In the genomic region with DNA sequence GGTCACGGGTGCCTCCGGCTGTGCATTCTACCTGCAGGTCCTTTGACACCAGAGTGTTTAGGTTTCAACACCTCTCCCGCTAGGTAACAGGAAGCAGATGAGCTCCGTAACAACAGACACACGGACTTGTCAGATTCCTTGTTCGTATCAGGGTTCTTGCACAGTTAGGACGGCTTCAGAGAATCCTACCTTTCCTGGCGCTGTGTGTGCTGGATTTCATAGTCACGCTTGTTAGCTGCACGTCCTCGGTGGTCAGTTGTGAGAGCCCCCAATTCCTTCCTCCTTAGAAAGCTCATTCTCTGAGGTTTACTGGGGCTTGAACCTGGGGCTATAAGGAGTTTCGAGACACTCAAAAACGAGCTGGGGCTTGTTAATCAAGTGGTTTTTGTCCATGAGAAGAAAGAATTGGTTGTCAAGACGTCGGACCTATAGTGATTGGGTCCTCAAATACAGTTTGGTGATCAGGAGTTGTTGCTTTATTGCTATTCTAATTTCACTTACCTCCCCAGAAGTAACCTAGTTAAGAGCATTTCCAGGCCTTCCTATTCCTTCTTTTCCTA, we compare ENCODE assay signal across 8 cellular contexts. TPM values are rescaled to one million over a fixed set of nuclear protein-coding genes. Genes with fewer than 3 reads are reported as not detected.
DNase-seq lines count a peak whose midpoint lies in the region; ATAC-seq and TF ChIP-seq lines count a peak whose summit lies in the region.

No MANE protein-coding gene starts in this region.

- no peak for DNase-seq in T-helper 2 cell treated with Interferon-gamma antibody and Interleukin-4, amounts not matched to agents 5 μg/mL and 100 μg/mL, for 36 hours (ENCODE audit: low spot score)
- DNase-seq in T-helper 2 cell (no peak), endodermal cell (no peak), neuronal stem cell (ENCODE audit: low spot score) (no peak), LoVo (ENCODE audit: low spot score) (no peak)

- peaks cover 34% of the 10 kb centered on the region for H3K4me1 Mint-ChIP-seq in T-helper 2 cell treated with Interferon-gamma antibody and Interleukin-4, amounts not matched to agents 5 μg/mL and 100 μg/mL, for 36 hours (ENCODE audit: low read depth)
- H3K4me1 Mint-ChIP-seq in endodermal cell, result peaks cover 9% of the 10 kb centered on the region

- H3K23ac ChIP-seq in neuronal stem cell (ENCODE audit: low read depth, low read length, poor library complexity), result peak overlapping the region; percentile 38

- H3K4me1 ChIP-seq in OCI-LY3 (ENCODE audit: low read length) (peaks cover 22% of the 10 kb centered on the region), endodermal cell (ENCODE audit: control insufficient read depth, insufficient read depth, low read length) (no peaks in the 10 kb centered on the region), neuronal stem cell (ENCODE audit: control insufficient read depth in 2 of 2, insufficient read depth in 1 of 2, low read depth in 1 of 2, low read length in 2 of 2) (peaks cover 10 to 13% of the 10 kb centered on the region in 2 donors)

- peak overlapping the region; percentile 92 for H2AK5ac ChIP-seq in neuronal stem cell (ENCODE audit: low read depth, low read length)

- TF ChIP-seq CTCF in OCI-LY3 (IDR thresholded peaks at IDR 0.05; ENCODE audit: low read depth, low read length) (no peak), endodermal cell (conservative IDR thresholded peaks at IDR 0.05) (no peak)

- no peak overlapping the region for H2BK120ac ChIP-seq in neuronal stem cell (ENCODE audit: low read depth, low read length)

- H3K9me3 ChIP-seq in OCI-LY3 (ENCODE audit: insufficient read depth, low read length) (no peaks in the 10 kb centered on the region), endodermal cell (ENCODE audit: control insufficient read depth, low read length) (no peaks in the 10 kb centered on the region), neuronal stem cell (replicated peaks in 1 of 2; ENCODE audit: control insufficient read depth in 2 of 2, insufficient read depth in 1 of 2, low read depth in 1 of 2, low read length in 2 of 2) (no peaks in the 10 kb centered on the region)

- H3K14ac ChIP-seq in neuronal stem cell (ENCODE audit: low read length), result peak overlapping the region; percentile 83

- H4K8ac ChIP-seq in neuronal stem cell (ENCODE audit: low read depth, low read length), result no peak overlapping the region

- H3K27ac ChIP-seq in OCI-LY3 (ENCODE audit: low read length) (peak overlapping the region; percentile 90), endodermal cell (ENCODE audit: low read depth, low read length) (peak overlapping the region; percentile 75), neuronal stem cell (replicated peaks; ENCODE audit: low read length) (peak overlapping the region; percentile 82)

- no peaks in the 10 kb centered on the region for H3K27me3 Mint-ChIP-seq in T-helper 2 cell treated with Interferon-gamma antibody and Interleukin-4, amounts not matched to agents 5 μg/mL and 100 μg/mL, for 36 hours (ENCODE audit: low read depth)
- no peaks in the 10 kb centered on the region for H3K27me3 Mint-ChIP-seq in endodermal cell (ENCODE audit: insufficient read depth)

- H3K9me3 Mint-ChIP-seq in T-helper 2 cell treated with Interferon-gamma antibody and Interleukin-4, amounts not matched to agents 5 μg/mL and 100 μg/mL, for 36 hours, result no peaks in the 10 kb centered on the region
- no peaks in the 10 kb centered on the region for H3K9me3 Mint-ChIP-seq in endodermal cell

- peak overlapping the region; percentile 96 for H3K18ac ChIP-seq in neuronal stem cell (ENCODE audit: low read length)

- 13 to 14% methylated on average over 15 of the region's 15 CpGs for WGBS in endodermal cell (ENCODE audit: insufficient coverage in 1 of 2, insufficient read length in 1 of 2), 2 experiments
- no CpG with 5 or more reads among the region's 15 CpGs for WGBS in neuronal stem cell (ENCODE audit: extremely low coverage in 2 of 2, insufficient read length in 2 of 2, insufficient replicate concordance in 1 of 2), 2 donors

- H3K4me3 ChIP-seq in OCI-LY3 (ENCODE audit: low read length), result peak overlapping the region; percentile 92
- H3K4me3 ChIP-seq in endodermal cell (ENCODE audit: low read length), result peak overlapping the region; percentile 84
- H3K4me3 ChIP-seq in neuronal stem cell (ENCODE audit: low read length in 2 of 2), result peak overlapping the region; percentile 48 to 84

- peak overlapping the region; percentile 32 for H3K4ac ChIP-seq in neuronal stem cell (ENCODE audit: low read length)

- H2AFZ ChIP-seq in OCI-LY3 (ENCODE audit: low read depth, low read length) (peak overlapping the region; percentile 74; the same call in 1 of the 2 replicates), neuronal stem cell (ENCODE audit: low read length) (peak overlapping the region; percentile 81)

- peak overlapping the region; percentile 0 for H2BK12ac ChIP-seq in neuronal stem cell (ENCODE audit: low read length)

- peak overlapping the region; percentile 95 for H2BK5ac ChIP-seq in neuronal stem cell (ENCODE audit: low read length)

- peak overlapping the region; percentile 99 for H3K27ac Mint-ChIP-seq in T-helper 2 cell treated with Interferon-gamma antibody and Interleukin-4, amounts not matched to agents 5 μg/mL and 100 μg/mL, for 36 hours
- H3K27ac Mint-ChIP-seq in endodermal cell, result peak overlapping the region; percentile 97

- H3K27me3 ChIP-seq in OCI-LY3 (ENCODE audit: low read depth, low read length), result no peaks in the 10 kb centered on the region
- no peaks in the 10 kb centered on the region for H3K27me3 ChIP-seq in endodermal cell (ENCODE audit: control insufficient read depth, insufficient read depth, low read length, poor library complexity, severe bottlenecking)
- no peaks in the 10 kb centered on the region for H3K27me3 ChIP-seq in neuronal stem cell (ENCODE audit: control insufficient read depth in 3 of 3, insufficient read depth in 3 of 3, low read depth in 1 of 3, low read length in 3 of 3)

- H3K4me2 ChIP-seq in OCI-LY3 (ENCODE audit: low read length) (peak overlapping the region; percentile 84), neuronal stem cell (ENCODE audit: insufficient read depth, low read length, poor library complexity, severe bottlenecking) (peak overlapping the region; percentile 85)

- H4K20me1 ChIP-seq in OCI-LY3 (ENCODE audit: insufficient read depth, low read length), result peaks cover 5% of the 10 kb centered on the region; the same call in 1 of the 2 replicates

- H3K36me3 Mint-ChIP-seq in T-helper 2 cell treated with Interferon-gamma antibody and Interleukin-4, amounts not matched to agents 5 μg/mL and 100 μg/mL, for 36 hours (ENCODE audit: low read depth), result peaks cover 37% of the 10 kb centered on the region
- H3K36me3 Mint-ChIP-seq in endodermal cell (ENCODE audit: low read depth), result peaks cover 3% of the 10 kb centered on the region

- peaks cover 30% of the 10 kb centered on the region for H3K36me3 ChIP-seq in OCI-LY3 (replicated peaks; ENCODE audit: low read depth, low read length)
- peaks cover 3% of the 10 kb centered on the region for H3K36me3 ChIP-seq in endodermal cell (ENCODE audit: control insufficient read depth, insufficient read depth, low read length)
- peaks cover 2 to 10% of the 10 kb centered on the region in 2 donors for H3K36me3 ChIP-seq in neuronal stem cell (replicated peaks in 1 of 2; ENCODE audit: control insufficient read depth in 2 of 2, insufficient read depth in 2 of 2, low read length in 2 of 2)

- peaks cover 22% of the 10 kb centered on the region for H3K79me2 ChIP-seq in OCI-LY3 (ENCODE audit: low read length)

- H3K9ac ChIP-seq in OCI-LY3 (ENCODE audit: low read length) (peak overlapping the region; percentile 95), endodermal cell (ENCODE audit: extremely low read depth, low read length, poor library complexity, severe bottlenecking) (peak overlapping the region; percentile 89), neuronal stem cell (ENCODE audit: low read depth, low read length, poor library complexity) (peak overlapping the region; percentile 97)

- H3K79me1 ChIP-seq in neuronal stem cell (ENCODE audit: low read depth, low read length), result peaks cover 7% of the 10 kb centered on the region

- ATAC-seq in HG03442 (IDR thresholded peaks at IDR 0.05; ENCODE audit: unreplicated experiment) (no peak), HG03159 (IDR thresholded peaks at IDR 0.05; ENCODE audit: unreplicated experiment) (no peak)

- H2BK15ac ChIP-seq in neuronal stem cell (ENCODE audit: low read length), result peak overlapping the region; percentile 66

- H3K4me3 Mint-ChIP-seq in T-helper 2 cell treated with Interferon-gamma antibody and Interleukin-4, amounts not matched to agents 5 μg/mL and 100 μg/mL, for 36 hours, result peak overlapping the region; percentile 97
- peak overlapping the region; percentile 76 for H3K4me3 Mint-ChIP-seq in endodermal cell

- H4K91ac ChIP-seq in neuronal stem cell (ENCODE audit: low read depth, low read length, poor library complexity), result peak overlapping the region; percentile 94

RNA-seq across cellular contexts. Expression of a gene that starts 0.7 kb away (rescaled TPM):
- total RNA-seq in endodermal cell, result 10 to 100 TPM; 20.9 to 31.2 TPM
- polyA plus RNA-seq in endodermal cell (2013, experiment 1 of 2), result 72.6 TPM
- 69.3 TPM for polyA plus RNA-seq in endodermal cell (2013, experiment 2 of 2)
- polyA plus RNA-seq in neuronal stem cell (2013, experiment 1 of 2), result 96.5 TPM
- polyA plus RNA-seq in neuronal stem cell (2013, experiment 2 of 2), result 91.1 TPM

RNA-seq across cellular contexts. Expression of a gene that starts 29.2 kb away (rescaled TPM):
- total RNA-seq in endodermal cell, result 10 to 100 TPM; 48.0 to 66.6 TPM
- polyA plus RNA-seq in endodermal cell (2013, experiment 1 of 2), result 22.9 TPM
- 18.0 TPM for polyA plus RNA-seq in endodermal cell (2013, experiment 2 of 2)
- 5.1 TPM for polyA plus RNA-seq in neuronal stem cell (2013, experiment 1 of 2)
- 5.5 TPM for polyA plus RNA-seq in neuronal stem cell (2013, experiment 2 of 2)

RNA-seq across cellular contexts. Expression of a gene that starts 33.2 kb away (rescaled TPM):
- 10 to 100 TPM; 42.9 to 45.9 TPM for total RNA-seq in endodermal cell
- polyA plus RNA-seq in endodermal cell (2013, experiment 1 of 2), result 34.7 TPM
- polyA plus RNA-seq in endodermal cell (2013, experiment 2 of 2), result 28.7 TPM
- polyA plus RNA-seq in neuronal stem cell (2013, experiment 1 of 2), result 14.9 TPM
- 16.5 TPM for polyA plus RNA-seq in neuronal stem cell (2013, experiment 2 of 2)

RNA-seq across cellular contexts. Expression of a gene that starts 38.8 kb away (rescaled TPM):
- total RNA-seq in endodermal cell, result 10 to 100 TPM; 84.6 to 86.0 TPM
- 55.0 TPM for polyA plus RNA-seq in endodermal cell (2013, experiment 1 of 2)
- polyA plus RNA-seq in endodermal cell (2013, experiment 2 of 2), result 48.1 TPM
- polyA plus RNA-seq in neuronal stem cell (2013, experiment 1 of 2), result 43.5 TPM
- polyA plus RNA-seq in neuronal stem cell (2013, experiment 2 of 2), result 44.2 TPM

RNA-seq across cellular contexts. Expression of a gene that starts 42.4 kb away (rescaled TPM):
- total RNA-seq in endodermal cell, result 10 to 100 TPM; 29.4 to 34.6 TPM
- 19.1 TPM for polyA plus RNA-seq in endodermal cell (2013, experiment 1 of 2)
- polyA plus RNA-seq in endodermal cell (2013, experiment 2 of 2), result 17.6 TPM
- 13.8 TPM for polyA plus RNA-seq in neuronal stem cell (2013, experiment 1 of 2)
- 13.5 TPM for polyA plus RNA-seq in neuronal stem cell (2013, experiment 2 of 2)
